Comparison of ENCODE assay signal across 1 cellular context in genomic region chr16:89333401-89334001, GRCh38.
TF ChIP-seq lines count a peak whose summit lies in the region.

No MANE protein-coding gene starts in this region.

TF ChIP-seq in IMR-90, 13 proteins besides CTCF, POLR2A, EP300 and RAD21:
- TF ChIP-seq MXI1 (IDR thresholded peaks at IDR 0.05; ENCODE audit: borderline replicate concordance, low read depth, low read length) = 0 out of 2 replicates have a peak, but pooled peaks have one; percentile 25
- TF ChIP-seq BHLHE40 (IDR thresholded peaks at IDR 0.05; ENCODE audit: low read depth, low read length) = 0 out of 2 replicates have a peak, but pooled peaks have one; percentile 10
- peak; percentile 72 for TF ChIP-seq SMC3 (IDR thresholded peaks at IDR 0.05; ENCODE audit: low read depth, low read length)
TF ChIP-seq in IMR-90: peak in this region for 3; not testable (repeated sequence) for 10.
